Comparison of ENCODE assay signal across 6 cellular contexts in the genomic region with DNA sequence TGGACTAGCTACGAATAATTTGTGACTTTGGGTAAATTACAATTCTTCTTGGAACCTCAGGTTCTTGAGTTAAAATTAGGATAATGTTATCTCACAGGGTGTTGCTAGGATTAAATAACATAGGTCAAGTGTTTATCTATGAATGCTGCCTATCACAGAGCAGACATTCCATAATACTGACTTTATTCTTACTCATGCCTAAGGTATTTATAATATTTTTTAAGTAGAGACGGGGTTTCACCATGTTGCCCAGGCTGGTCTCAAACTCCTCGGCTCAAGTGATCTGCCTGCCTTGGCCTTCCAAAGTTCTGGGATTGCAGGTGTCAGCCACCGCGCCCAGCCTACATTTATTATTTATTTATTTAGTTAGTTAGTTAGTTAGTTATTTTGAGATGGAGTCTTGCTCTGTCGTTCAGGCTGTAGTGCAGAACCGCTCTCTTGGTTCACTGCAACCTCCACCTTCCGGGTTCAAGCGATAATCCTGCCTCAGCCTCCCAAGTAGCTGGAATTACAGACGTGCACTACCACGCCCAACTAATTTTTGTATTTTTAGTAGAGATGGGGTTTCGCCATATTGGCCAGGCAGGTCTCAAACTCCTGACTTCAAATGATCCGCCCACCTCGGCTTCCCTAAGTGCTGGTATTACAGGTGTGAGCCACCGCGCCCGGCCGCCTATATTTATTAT. TPM values are rescaled to one million over a fixed set of nuclear protein-coding genes. Genes with fewer than 3 reads are reported as not detected.
DNase-seq lines count a peak whose midpoint lies in the region; ATAC-seq and TF ChIP-seq lines count a peak whose summit lies in the region.

No MANE protein-coding gene starts in this region.

- H3K9me3 Mint-ChIP-seq in GM23338: no peaks in the 10 kb centered on the region

- H3K4me1 ChIP-seq in GM23338 (ENCODE audit: insufficient read depth) (peaks cover 14% of the 10 kb centered on the region; the same call in 1 of the 2 replicates), muscle layer of duodenum (ENCODE audit: control insufficient read depth in 1 of 2, insufficient read depth in 2 of 2, low read length in 2 of 2) (peaks cover 5 to 40% of the 10 kb centered on the region in 2 donors)

- H3K4me3 ChIP-seq in GM23338 (peak overlapping the region; percentile 72), muscle layer of duodenum (ENCODE audit: low read depth in 1 of 2, low read length in 2 of 2) (peak overlapping the region; percentile 85 to 96)

- H3K27ac ChIP-seq in GM23338 (ENCODE audit: low read depth) (peak overlapping the region; percentile 96), muscle layer of duodenum (ENCODE audit: low read length) (peak overlapping the region; percentile 98)

- H3K27me3 ChIP-seq in GM23338 (ENCODE audit: insufficient read depth): no peaks in the 10 kb centered on the region
- H3K27me3 ChIP-seq in muscle layer of duodenum (ENCODE audit: low read depth, low read length): no peaks in the 10 kb centered on the region

- TF ChIP-seq CTCF in GM23338 (conservative IDR thresholded peaks at IDR 0.05; ENCODE audit: low read depth in 2 of 2): no peak

- peaks cover 18% of the 10 kb centered on the region for H3K27me3 Mint-ChIP-seq in GM23338 (ENCODE audit: insufficient read depth, low read depth, poor library complexity)

- no peaks in the 10 kb centered on the region for H3K9me2 ChIP-seq in GM23338 (ENCODE audit: insufficient read depth)

- peaks cover 12% of the 10 kb centered on the region; the same call in 2 of the 3 replicates for H3K4me1 Mint-ChIP-seq in GM23338

- peak overlapping the region; percentile 53; the same call in 1 of the 2 replicates for H2AFZ ChIP-seq in GM23338

- DNase-seq in GM23338 (ENCODE audit: low spot score) (no peak), amniotic stem cell (lab: John Stamatoyannopoulos, UW) (peak; percentile 32), NCI-H1436 treated with DMSO at 0.1 percent for 48 hours (lab: John Stamatoyannopoulos, UW) (no peak), NCI-H2171 treated with DMSO at 0.1 percent for 48 hours (lab: John Stamatoyannopoulos, UW) (no peak)

- no peaks in the 10 kb centered on the region for H3F3A ChIP-seq in GM23338 (replicated peaks; ENCODE audit: low read depth)

- H3K4me2 ChIP-seq in GM23338: peak overlapping the region; percentile 75

- H3K36me3 Mint-ChIP-seq in GM23338 (ENCODE audit: low read depth): no peaks in the 10 kb centered on the region; the same call in 2 of the 3 replicates

- H4K20me1 ChIP-seq in GM23338 (replicated peaks; ENCODE audit: insufficient read depth): no peaks in the 10 kb centered on the region; the same call in 1 of the 2 replicates

- H3K9me3 ChIP-seq in muscle layer of duodenum (ENCODE audit: control insufficient read depth in 1 of 2, low read length in 2 of 2): no peaks in the 10 kb centered on the region

- ATAC-seq in GM23338 (no peak), HG02623 (IDR thresholded peaks at IDR 0.05; ENCODE audit: unreplicated experiment) (no peak)

- peak overlapping the region; percentile 95 for H3K4me3 Mint-ChIP-seq in GM23338

- peak overlapping the region; percentile 99 for H3K27ac Mint-ChIP-seq in GM23338

- H3K79me2 ChIP-seq in GM23338 (replicated peaks; ENCODE audit: insufficient read depth): peaks cover 40% of the 10 kb centered on the region

- H3K36me3 ChIP-seq in GM23338 (ENCODE audit: insufficient read depth): no peaks in the 10 kb centered on the region
- peaks cover 0 to 3% of the 10 kb centered on the region in 2 donors for H3K36me3 ChIP-seq in muscle layer of duodenum (ENCODE audit: control insufficient read depth in 1 of 2, insufficient read depth in 2 of 2, low read length in 2 of 2)

TF ChIP-seq in GM23338, 12 proteins besides CTCF, POLR2A, EP300 and RAD21 (continues in another document):
- no peak for TF ChIP-seq CREB1 (CRISPR knock-in tag; IDR thresholded peaks at IDR 0.05; ENCODE audit: low read depth)
- TF ChIP-seq POLR2AphosphoS5 (IDR thresholded peaks at IDR 0.05; ENCODE audit: low read depth): no peak
- TF ChIP-seq, protein P1, sequence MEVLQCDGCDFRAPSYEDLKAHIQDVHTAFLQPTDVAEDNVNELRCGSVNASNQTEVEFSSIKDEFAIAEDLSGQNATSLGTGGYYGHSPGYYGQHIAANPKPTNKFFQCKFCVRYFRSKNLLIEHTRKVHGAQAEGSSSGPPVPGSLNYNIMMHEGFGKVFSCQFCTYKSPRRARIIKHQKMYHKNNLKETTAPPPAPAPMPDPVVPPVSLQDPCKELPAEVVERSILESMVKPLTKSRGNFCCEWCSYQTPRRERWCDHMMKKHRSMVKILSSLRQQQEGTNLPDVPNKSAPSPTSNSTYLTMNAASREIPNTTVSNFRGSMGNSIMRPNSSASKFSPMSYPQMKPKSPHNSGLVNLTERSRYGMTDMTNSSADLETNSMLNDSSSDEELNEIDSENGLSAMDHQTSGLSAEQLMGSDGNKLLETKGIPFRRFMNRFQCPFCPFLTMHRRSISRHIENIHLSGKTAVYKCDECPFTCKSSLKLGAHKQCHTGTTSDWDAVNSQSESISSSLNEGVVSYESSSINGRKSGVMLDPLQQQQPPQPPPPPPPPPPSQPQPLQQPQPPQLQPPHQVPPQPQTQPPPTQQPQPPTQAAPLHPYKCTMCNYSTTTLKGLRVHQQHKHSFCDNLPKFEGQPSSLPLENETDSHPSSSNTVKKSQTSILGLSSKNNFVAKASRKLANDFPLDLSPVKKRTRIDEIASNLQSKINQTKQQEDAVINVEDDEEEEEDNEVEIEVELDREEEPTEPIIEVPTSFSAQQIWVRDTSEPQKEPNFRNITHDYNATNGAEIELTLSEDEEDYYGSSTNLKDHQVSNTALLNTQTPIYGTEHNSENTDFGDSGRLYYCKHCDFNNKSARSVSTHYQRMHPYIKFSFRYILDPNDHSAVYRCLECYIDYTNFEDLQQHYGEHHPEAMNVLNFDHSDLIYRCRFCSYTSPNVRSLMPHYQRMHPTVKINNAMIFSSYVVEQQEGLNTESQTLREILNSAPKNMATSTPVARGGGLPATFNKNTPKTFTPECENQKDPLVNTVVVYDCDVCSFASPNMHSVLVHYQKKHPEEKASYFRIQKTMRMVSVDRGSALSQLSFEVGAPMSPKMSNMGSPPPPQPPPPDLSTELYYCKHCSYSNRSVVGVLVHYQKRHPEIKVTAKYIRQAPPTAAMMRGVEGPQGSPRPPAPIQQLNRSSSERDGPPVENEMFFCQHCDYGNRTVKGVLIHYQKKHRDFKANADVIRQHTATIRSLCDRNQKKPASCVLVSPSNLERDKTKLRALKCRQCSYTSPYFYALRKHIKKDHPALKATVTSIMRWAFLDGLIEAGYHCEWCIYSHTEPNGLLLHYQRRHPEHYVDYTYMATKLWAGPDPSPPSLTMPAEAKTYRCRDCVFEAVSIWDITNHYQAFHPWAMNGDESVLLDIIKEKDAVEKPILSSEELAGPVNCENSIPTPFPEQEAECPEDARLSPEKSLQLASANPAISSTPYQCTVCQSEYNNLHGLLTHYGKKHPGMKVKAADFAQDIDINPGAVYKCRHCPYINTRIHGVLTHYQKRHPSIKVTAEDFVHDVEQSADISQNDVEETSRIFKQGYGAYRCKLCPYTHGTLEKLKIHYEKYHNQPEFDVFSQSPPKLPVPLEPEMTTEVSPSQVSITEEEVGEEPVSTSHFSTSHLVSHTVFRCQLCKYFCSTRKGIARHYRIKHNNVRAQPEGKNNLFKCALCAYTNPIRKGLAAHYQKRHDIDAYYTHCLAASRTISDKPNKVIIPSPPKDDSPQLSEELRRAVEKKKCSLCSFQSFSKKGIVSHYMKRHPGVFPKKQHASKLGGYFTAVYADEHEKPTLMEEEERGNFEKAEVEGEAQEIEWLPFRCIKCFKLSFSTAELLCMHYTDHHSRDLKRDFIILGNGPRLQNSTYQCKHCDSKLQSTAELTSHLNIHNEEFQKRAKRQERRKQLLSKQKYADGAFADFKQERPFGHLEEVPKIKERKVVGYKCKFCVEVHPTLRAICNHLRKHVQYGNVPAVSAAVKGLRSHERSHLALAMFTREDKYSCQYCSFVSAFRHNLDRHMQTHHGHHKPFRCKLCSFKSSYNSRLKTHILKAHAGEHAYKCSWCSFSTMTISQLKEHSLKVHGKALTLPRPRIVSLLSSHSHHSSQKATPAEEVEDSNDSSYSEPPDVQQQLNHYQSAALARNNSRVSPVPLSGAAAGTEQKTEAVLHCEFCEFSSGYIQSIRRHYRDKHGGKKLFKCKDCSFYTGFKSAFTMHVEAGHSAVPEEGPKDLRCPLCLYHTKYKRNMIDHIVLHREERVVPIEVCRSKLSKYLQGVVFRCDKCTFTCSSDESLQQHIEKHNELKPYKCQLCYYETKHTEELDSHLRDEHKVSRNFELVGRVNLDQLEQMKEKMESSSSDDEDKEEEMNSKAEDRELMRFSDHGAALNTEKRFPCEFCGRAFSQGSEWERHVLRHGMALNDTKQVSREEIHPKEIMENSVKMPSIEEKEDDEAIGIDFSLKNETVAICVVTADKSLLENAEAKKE (CRISPR knock-in tag; IDR thresholded peaks at IDR 0.05): no peak
- TF ChIP-seq ZNF114 (CRISPR knock-in tag; IDR thresholded peaks at IDR 0.05): no peak
- TF ChIP-seq JUNB (IDR thresholded peaks at IDR 0.05; ENCODE audit: unreplicated experiment): no peak
- no peak for TF ChIP-seq STAT1 (IDR thresholded peaks at IDR 0.05; ENCODE audit: unreplicated experiment)

RNA-seq across cellular contexts. Expression of a gene that starts 0.7 kb away (rescaled TPM):
- total RNA-seq in GM23338 (2014; rRNA removed; shearing (Covaris generic)): 46.5 and 48.0 TPM in 2 replicates
- polyA plus RNA-seq in GM23338 (2016; fragmentation: Nextera tagmentation; extraction: Ambion mirVana): 39.6 and 53.7 TPM in 2 replicates

RNA-seq across cellular contexts. Expression of a gene that starts 3.8 kb away (rescaled TPM):
- 75.8 and 88.1 TPM in 2 replicates for total RNA-seq in GM23338 (2014; rRNA removed; shearing (Covaris generic))
- polyA plus RNA-seq in GM23338 (2016; fragmentation: Nextera tagmentation; extraction: Ambion mirVana): 53.5 and 58.8 TPM in 2 replicates

RNA-seq across cellular contexts. Expression of a gene that starts 56.9 kb away (rescaled TPM):
- total RNA-seq in GM23338 (2014; rRNA removed; shearing (Covaris generic)): 9.0 and 19.5 TPM in 2 replicates
- polyA plus RNA-seq in GM23338 (2016; fragmentation: Nextera tagmentation; extraction: Ambion mirVana): 3.9 and 5.4 TPM in 2 replicates

RNA-seq across cellular contexts. Expression of a gene that starts 57.0 kb away (rescaled TPM):
- total RNA-seq in GM23338 (2014; rRNA removed; shearing (Covaris generic)): 30.9 and 78.6 TPM in 2 replicates
- 32.7 and 39.1 TPM in 2 replicates for polyA plus RNA-seq in GM23338 (2016; fragmentation: Nextera tagmentation; extraction: Ambion mirVana)
